Comparison of ENCODE assay signal across 25 cellular contexts in the genomic region with DNA sequence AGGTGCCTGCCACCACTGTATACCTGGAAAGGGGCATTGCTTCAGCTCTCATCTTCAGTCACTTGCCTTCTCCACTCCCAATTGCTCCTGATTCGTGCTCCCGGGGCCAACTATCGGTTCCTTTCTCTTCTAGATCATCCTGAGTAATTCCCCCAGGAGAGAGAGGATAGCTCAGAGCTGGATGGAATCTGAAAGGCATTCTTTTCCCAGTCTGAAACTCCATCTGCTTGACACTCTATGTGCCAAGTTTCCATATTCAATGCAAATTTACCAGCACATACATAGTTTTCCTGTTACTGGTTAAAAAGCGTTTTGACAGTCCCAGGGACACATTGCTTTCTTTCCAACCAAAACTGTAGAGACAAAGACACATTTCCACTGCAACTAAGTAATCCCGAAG. TPM values are rescaled to one million over a fixed set of nuclear protein-coding genes. Genes with fewer than 3 reads are reported as not detected.
DNase-seq lines count a peak whose midpoint lies in the region; ATAC-seq, FAIRE-seq and TF ChIP-seq lines count a peak whose summit lies in the region.
"Had no signal": no experiment of that assay in that cellular context is flagged by ENCODE, and none has a peak within 500 bp of the region (broad histone marks: within the 10 kb centered on the region; RNA-seq: fewer than 3 reads in every experiment).

No MANE protein-coding gene starts in this region.

- H3K27me3 ChIP-seq in cardiac muscle cell, result no peaks in the 10 kb centered on the region
- H3K27me3 ChIP-seq in right cardiac atrium (ENCODE audit: control insufficient read depth, insufficient read depth), result no peaks in the 10 kb centered on the region
- H3K27me3 ChIP-seq in bronchial epithelial cell (ENCODE audit: control insufficient read depth, insufficient read depth, low read length), result no peaks in the 10 kb centered on the region
- H3K27me3 ChIP-seq in keratinocyte (ENCODE audit: control insufficient read depth, extremely low read depth, insufficient read depth, low read length), result no peaks in the 10 kb centered on the region
- H3K27me3 ChIP-seq: BLaER1 treated with 17β-estradiol and CSF1 and Interleukin-3, amounts not matched to agents 10 nM and 100 nM; gastroesophageal sphincter; tibial nerve had no signal

- H3K36me3 ChIP-seq in cardiac muscle cell (no peaks in the 10 kb centered on the region), bronchial epithelial cell (ENCODE audit: control insufficient read depth, insufficient read depth, low read length) (no peaks in the 10 kb centered on the region), keratinocyte (ENCODE audit: control insufficient read depth in 2 of 2, extremely low read depth in 1 of 2, insufficient read depth in 2 of 2, low read length in 2 of 2) (no peaks in the 10 kb centered on the region)
- H3K36me3 ChIP-seq: BLaER1 treated with 17β-estradiol and CSF1 and Interleukin-3, amounts not matched to agents 10 nM and 100 nM; gastroesophageal sphincter; lower lobe of right lung had no signal

- no peak overlapping the region for H3K9ac ChIP-seq in keratinocyte (ENCODE audit: control insufficient read depth, extremely low read depth, insufficient read depth, low read length)
- H3K9ac ChIP-seq: BLaER1 treated with 17β-estradiol and CSF1 and Interleukin-3, amounts not matched to agents 10 nM and 100 nM had no signal

- intact Hi-C loops in right cardiac atrium (cut with DNase I), result no loop called here

- no peaks in the 10 kb centered on the region for H3K79me2 ChIP-seq in keratinocyte (ENCODE audit: control insufficient read depth, insufficient read depth, low read length)

- H4K20me1 ChIP-seq in keratinocyte (ENCODE audit: control insufficient read depth, extremely low read depth, insufficient read depth, low read length), result no peaks in the 10 kb centered on the region
- H4K20me1 ChIP-seq: BLaER1 treated with 17β-estradiol and CSF1 and Interleukin-3, amounts not matched to agents 10 nM and 100 nM had no signal

- ATAC-seq in right cardiac atrium (no peak), HG02870 (IDR thresholded peaks at IDR 0.05; ENCODE audit: unreplicated experiment) (no peak)
- ATAC-seq: activated CD4-positive, CD25-positive, alpha-beta regulatory T cell treated with anti-CD3 and anti-CD28 coated beads, Interleukin-2, amount 50 U/mL, for 24 hours; gastroesophageal sphincter; lower lobe of right lung had no signal

- H3K4me2 ChIP-seq in keratinocyte (ENCODE audit: control insufficient read depth, extremely low read depth, insufficient read depth, low read depth, low read length), result peak overlapping the region; percentile 59
- H3K4me2 ChIP-seq: A549; BLaER1 treated with 17β-estradiol and CSF1 and Interleukin-3, amounts not matched to agents 10 nM and 100 nM; smooth muscle cell had no signal

- H3K4me1 ChIP-seq in cardiac muscle cell (ENCODE audit: low read depth) (peaks cover 39% of the 10 kb centered on the region), right cardiac atrium (ENCODE audit: control insufficient read depth, insufficient read depth, low read length) (no peaks in the 10 kb centered on the region), keratinocyte (ENCODE audit: control insufficient read depth, extremely low read depth, insufficient read depth, low read length) (peaks cover 39% of the 10 kb centered on the region)
- H3K4me1 ChIP-seq: A549, lower lobe of right lung, tibial nerve had no signal

- H3K9me1 ChIP-seq in keratinocyte (ENCODE audit: control insufficient read depth, extremely low read depth, insufficient read depth, low read length), result no peaks in the 10 kb centered on the region

- DNase-seq in cardiac muscle cell (ENCODE audit: low read depth in 1 of 2, low spot score in 1 of 2) (peak in 1 of 2 donors; percentile 40), right cardiac atrium (no peak), bronchial epithelial cell (ENCODE audit: low read depth) (no peak), keratinocyte (ENCODE audit: low read depth, low spot score) (no peak), SKM-1 (lab: John Stamatoyannopoulos, UW; ENCODE audit: unreplicated experiment) (no peak), cerebellum (ENCODE audit: low spot score) (no peak)
- no peak for DNase-seq in activated naive CD4-positive, alpha-beta T cell treated with anti-CD3 and anti-CD28 coated beads, Interleukin-2, amount 50 U/mL, for 16 hours
- DNase-seq: activated CD4-positive, alpha-beta memory T cell treated with anti-CD3 and anti-CD28 coated beads, Interleukin-2, amount 10 ng/mL, durations not matched to agents 7 days and 5 days; activated gamma-delta T cell; HCEC 1CT; kidney; lower lobe of right lung; MM.1S; SHP77; stimulated activated CD4-positive, alpha-beta T cell treated with anti-CD3 and anti-CD28 coated beads, Interleukin-4, amount 100 ng/mL, for 24 hours had no signal

- H2AFZ ChIP-seq in keratinocyte (ENCODE audit: control insufficient read depth, low read length), result no peak overlapping the region

- H3K4me3 ChIP-seq in cardiac muscle cell, result no peak overlapping the region
- H3K4me3 ChIP-seq in right cardiac atrium (ENCODE audit: low read length), result no peak overlapping the region
- H3K4me3 ChIP-seq in bronchial epithelial cell (ENCODE audit: low read depth, low read length), result no peak overlapping the region
- no peak overlapping the region for H3K4me3 ChIP-seq in keratinocyte (ENCODE audit: control insufficient read depth in 2 of 3, extremely low read depth in 1 of 3, insufficient read depth in 2 of 3, low read depth in 1 of 3, low read length in 3 of 3)
- H3K4me3 ChIP-seq: A549; BLaER1 treated with 17β-estradiol and CSF1 and Interleukin-3, amounts not matched to agents 10 nM and 100 nM; gastroesophageal sphincter; lower lobe of right lung; smooth muscle cell; tibial nerve had no signal

- TF ChIP-seq CTCF in cardiac muscle cell (IDR thresholded peaks at IDR 0.05; ENCODE audit: low read depth, low read length) (no peak), bronchial epithelial cell (IDR thresholded peaks at IDR 0.05; ENCODE audit: insufficient read depth, low read length, severe bottlenecking) (no peak), keratinocyte (optimal IDR thresholded peaks at IDR 0.05 in 1 of 3, IDR thresholded peaks at IDR 0.05 in 1 of 3, conservative IDR thresholded peaks at IDR 0.05 in 1 of 3; ENCODE audit: extremely low read depth in 1 of 3, insufficient read depth in 2 of 3, low read length in 3 of 3) (no peak)

- FAIRE-seq in bronchial epithelial cell (lab: Jason Lieb, UNC), result peak; percentile 75
- FAIRE-seq in keratinocyte (lab: Jason Lieb, UNC), result peak; percentile 79
- FAIRE-seq: A549, endothelial cell of umbilical vein, kidney had no signal

- H3K27ac ChIP-seq in cardiac muscle cell, result peak overlapping the region; percentile 35
- H3K27ac ChIP-seq in right cardiac atrium (ENCODE audit: low read length), result no peak overlapping the region
- no peak overlapping the region for H3K27ac ChIP-seq in keratinocyte (ENCODE audit: control insufficient read depth, insufficient read depth, low read length)
- H3K27ac ChIP-seq: A549; BLaER1 treated with 17β-estradiol and CSF1 and Interleukin-3, amounts not matched to agents 10 nM and 100 nM; gastroesophageal sphincter; lower lobe of right lung; tibial nerve had no signal

- H3K9me3 ChIP-seq in cardiac muscle cell (ENCODE audit: low read depth), result no peaks in the 10 kb centered on the region
- H3K9me3 ChIP-seq in right cardiac atrium (ENCODE audit: control insufficient read depth, low read length), result no peaks in the 10 kb centered on the region
- H3K9me3 ChIP-seq in keratinocyte (ENCODE audit: control insufficient read depth, low read depth, low read length), result no peaks in the 10 kb centered on the region
- H3K9me3 ChIP-seq: A549, gastroesophageal sphincter, lower lobe of right lung, tibial nerve had no signal

- 34% methylated on average over 5 of the region's 5 CpGs for WGBS in right cardiac atrium

- dilution Hi-C loops in keratinocyte (cut with MboI; ENCODE audit: extremely low pct_ligation_motif_present, low sequenced_read_pairs), result no loop called here

RNA-seq across cellular contexts. Expression of a gene that starts 10.0 kb away (rescaled TPM):
- total RNA-seq in cardiac muscle cell (0.09 and 0.18 TPM in 2 replicates), right cardiac atrium (under 1 TPM in 1 of 4 donors, not detected in 3; 0.23 TPM), bronchial epithelial cell (0.26 and 1.8 TPM in 2 replicates), cerebellum (not detected)
- polyA plus RNA-seq in cardiac muscle cell (not detected in 2 replicates), right cardiac atrium (0.14 TPM), keratinocyte (0.85 to 1.8 TPM (median 0.92 TPM) in 3 replicates)
- polyA plus RNA-seq in keratinocyte (2011; ENCODE audit: low read depth), result 0.17 TPM
- 0.45 and 0.83 TPM in 2 replicates for polyA plus RNA-seq in keratinocyte (2011; cell fraction: cytosol; rRNA removed)
- polyA plus RNA-seq in keratinocyte (2011; cell fraction: nucleus; rRNA removed), result 3.0 and 3.1 TPM in 2 replicates
- polyA plus RNA-seq in keratinocyte (2012; ENCODE audit: low replicate concordance), result 0.89 and 1.0 TPM in 2 replicates
- polyA minus RNA-seq in keratinocyte, result 1.1 to 1.8 TPM (median 1.4 TPM) in 3 replicates
- 1.2 TPM for polyA minus RNA-seq in keratinocyte (2011; cell fraction: cytosol; rRNA and poly(A)+ RNA removed)
- 1.6 and 2.0 TPM in 2 replicates for polyA minus RNA-seq in keratinocyte (2011; cell fraction: nucleus; rRNA and poly(A)+ RNA removed)
- total RNA-seq: activated CD4-positive, alpha-beta memory T cell treated with anti-CD3 and anti-CD28 coated beads, Interleukin-2, amount 10 ng/mL, durations not matched to agents 7 days and 5 days; dermis microvascular lymphatic vessel endothelial cell; endothelial cell of umbilical vein; OCI-LY7; smooth muscle cell had no signal
- polyA plus RNA-seq: endothelial cell of umbilical vein, smooth muscle cell had no signal
